ENCODE assay signal across 8 cellular contexts in genomic region chr12:121580959-121581680, GRCh38. TPM values are rescaled to one million over a fixed set of nuclear protein-coding genes. Genes with fewer than 3 reads are reported as not detected.
DNase-seq lines count a peak whose midpoint lies in the region; ATAC-seq and TF ChIP-seq lines count a peak whose summit lies in the region.

TSS of gene KDM2B (minus strand) at chr12:121581023. CDS start at chr12:121580911, 112 bp downstream.

- peak within 1 kb of the TSS; percentile 74 for H3K27ac ChIP-seq in RWPE2 (ENCODE audit: poor library complexity, severe bottlenecking)
- peak within 1 kb of the TSS; percentile 52 for H3K27ac ChIP-seq in iPS DF 6.9 (ENCODE audit: low read length)

- TF ChIP-seq CTCF in RWPE2 (IDR thresholded peaks at IDR 0.05; ENCODE audit: poor library complexity, severe bottlenecking) (no peak), MCF 10A (IDR thresholded peaks at IDR 0.05; ENCODE audit: unreplicated experiment) (no peak)

- intact Hi-C loops in activated CD4-positive, alpha-beta T cell treated with anti-CD3 and anti-CD28 coated beads for 36 hours (cut with DNase I, micrococcal nuclease): loop anchor here (1.0 to 10.0 kb wide), 7 partner anchors 9 to 504 kb away; partner anchors contain the start of genes ORAI1 (in 2 of the 2) and CAMKK2 (in 1 of the 2)
- intact Hi-C loops in MCF 10A (cut with micrococcal nuclease): no loop called here

- CTCF ChIA-PET in activated CD4-positive, alpha-beta T cell treated with anti-CD3 and anti-CD28 coated beads for 36 hours (lab: Charles Lee): interaction anchor here (0.9 to 1.2 kb wide), 3 partner anchors 19 to 47 kb away, joined by 3 to 5 read pairs (median 4); no protein-coding TSS in a partner anchor
- CTCF ChIA-PET in MCF 10A (lab: Yijun Ruan, JAX): interaction anchor here (0.6 to 1.2 kb wide), 2 partner anchors 44 to 1499 kb away, joined by 3 to 5 read pairs; no protein-coding TSS in a partner anchor

- H3K27me3 Mint-ChIP-seq in activated CD4-positive, alpha-beta T cell treated with anti-CD3 and anti-CD28 coated beads for 36 hours: no peaks in the 10 kb centered on the region
- H3K27me3 Mint-ChIP-seq in MCF 10A (ENCODE audit: insufficient read depth, unreplicated experiment): no peaks in the 10 kb centered on the region

- H3K36me3 ChIP-seq in RWPE2 (ENCODE audit: low read depth): no peaks in the 10 kb centered on the region; the same call in 1 of the 2 replicates
- H3K36me3 ChIP-seq in iPS DF 6.9 (ENCODE audit: control insufficient read depth, insufficient read depth, low read length): no peaks in the 10 kb centered on the region

- no TSS peak for BruUV-seq in MCF 10A (replicated peaks; lab: Mats Ljungman, UMichigan)

- peak within 1 kb of the TSS; percentile 83 for H3K4me3 Mint-ChIP-seq in activated CD4-positive, alpha-beta T cell treated with anti-CD3 and anti-CD28 coated beads for 36 hours
- H3K4me3 Mint-ChIP-seq in MCF 10A (ENCODE audit: unreplicated experiment): peak within 1 kb of the TSS; percentile 80

- WGBS in iPS DF 6.9 (ENCODE audit: insufficient coverage, insufficient read length): no CpG with 5 or more reads among the region's 23 CpGs

- H3K4me1 ChIP-seq in RWPE2 (ENCODE audit: insufficient read depth, poor library complexity, severe bottlenecking) (peaks cover 23% of the 10 kb centered on the region), iPS DF 6.9 (ENCODE audit: control insufficient read depth, insufficient read depth, low read length) (peaks cover 2% of the 10 kb centered on the region)

- no peaks in the 10 kb centered on the region for H3K36me3 Mint-ChIP-seq in activated CD4-positive, alpha-beta T cell treated with anti-CD3 and anti-CD28 coated beads for 36 hours (ENCODE audit: low read depth)
- H3K36me3 Mint-ChIP-seq in MCF 10A (ENCODE audit: insufficient read depth, unreplicated experiment): peaks cover 2% of the 10 kb centered on the region

- peaks cover 24% of the 10 kb centered on the region for H3K4me1 Mint-ChIP-seq in activated CD4-positive, alpha-beta T cell treated with anti-CD3 and anti-CD28 coated beads for 36 hours
- no peaks in the 10 kb centered on the region for H3K4me1 Mint-ChIP-seq in MCF 10A (ENCODE audit: insufficient read depth, unreplicated experiment)

- peak; percentile 30 for ATAC-seq in activated CD4-positive, alpha-beta T cell treated with anti-CD3 and anti-CD28 coated beads for 36 hours
- ATAC-seq in RWPE2 (ENCODE audit: low read depth) (peak; percentile 28; the same call in 1 of the 3 replicates), HG02885 (IDR thresholded peaks at IDR 0.05; ENCODE audit: poor library complexity, unreplicated experiment) (no peak), GM21786 (IDR thresholded peaks at IDR 0.05; ENCODE audit: unreplicated experiment) (no peak)

- peak within 1 kb of the TSS; percentile 99 for H3K27ac Mint-ChIP-seq in activated CD4-positive, alpha-beta T cell treated with anti-CD3 and anti-CD28 coated beads for 36 hours
- peak within 1 kb of the TSS; percentile 91 for H3K27ac Mint-ChIP-seq in MCF 10A (ENCODE audit: low read depth, unreplicated experiment)

- H3K9me3 Mint-ChIP-seq in activated CD4-positive, alpha-beta T cell treated with anti-CD3 and anti-CD28 coated beads for 36 hours (ENCODE audit: low read depth): no peaks in the 10 kb centered on the region
- no peaks in the 10 kb centered on the region for H3K9me3 Mint-ChIP-seq in MCF 10A (ENCODE audit: unreplicated experiment)

- H3K4me3 ChIP-seq in RWPE2 (ENCODE audit: severe bottlenecking): peak within 1 kb of the TSS; percentile 65
- H3K4me3 ChIP-seq in iPS DF 6.9 (ENCODE audit: low read length): peak within 1 kb of the TSS; percentile 67

- DNase-seq in activated CD4-positive, alpha-beta T cell treated with anti-CD3 and anti-CD28 coated beads for 36 hours: peak; percentile 58
- DNase-seq in activated CD4-positive, alpha-beta T cell treated with anti-CD3 and anti-CD28 coated beads for 1 hour: no peak
- DNase-seq in RWPE2 (ENCODE audit: low spot score) (no peak), MCF 10A (ENCODE audit: unreplicated experiment) (no peak), iPS DF 6.9 (ENCODE audit: low read depth, low spot score) (no peak), renal cortical epithelial cell (ENCODE audit: low read depth) (peak; percentile 46)

- H3K27me3 ChIP-seq in RWPE2 (ENCODE audit: insufficient read depth, poor library complexity, severe bottlenecking) (no peaks in the 10 kb centered on the region), iPS DF 6.9 (ENCODE audit: control insufficient read depth, insufficient read depth, low read length) (no peaks in the 10 kb centered on the region)

- POLR2A ChIA-PET in activated CD4-positive, alpha-beta T cell treated with anti-CD3 and anti-CD28 coated beads for 36 hours (lab: Charles Lee): interaction anchor here (0.8 to 2.7 kb wide), 4 partner anchors 11 to 46 kb away, joined by 3 to 12 read pairs (median 4); partner anchors contain the start of gene ORAI1
- POLR2A ChIA-PET in MCF 10A (lab: Yijun Ruan, JAX): interaction anchor here (0.6 to 1.1 kb wide), 4 partner anchors 10 to 142 kb away, joined by 3 to 4 read pairs (median 3); no protein-coding TSS in a partner anchor

- H3K9me3 ChIP-seq in RWPE2 (ENCODE audit: severe bottlenecking) (no peaks in the 10 kb centered on the region), iPS DF 6.9 (ENCODE audit: control insufficient read depth, insufficient read depth, low read length) (no peaks in the 10 kb centered on the region)

RNA-seq across cellular contexts. Expression of gene KDM2B, which starts in this region (rescaled TPM):
- total RNA-seq in activated CD4-positive, alpha-beta T cell treated with anti-CD3 and anti-CD28 coated beads for 36 hours: 10 to 100 TPM; 39.2 to 48.7 TPM
- total RNA-seq in MCF 10A (2022) (15.5 and 19.5 TPM in 2 replicates), renal cortical epithelial cell (15.8 and 21.0 TPM in 2 replicates)

Comparison
In these comparisons a context has a peak if more than half of its experiments do, and no peak if none do; other contexts are left out.
1. DNase-seq: peak in activated CD4-positive, alpha-beta T cell treated with anti-CD3 and anti-CD28 coated beads for 36 hours (single experiment) and renal cortical epithelial cell (single experiment); none in activated CD4-positive, alpha-beta T cell treated with anti-CD3 and anti-CD28 coated beads for 1 hour (single experiment), RWPE2 (single experiment), MCF 10A (single experiment) and iPS DF 6.9 (single experiment).
2. ATAC-seq: peak in activated CD4-positive, alpha-beta T cell treated with anti-CD3 and anti-CD28 coated beads for 36 hours (single experiment) and RWPE2 (single experiment); none in HG02885 (single experiment) and GM21786 (single experiment).